ENCODE assay signal across 16 cellular contexts in genomic region chr2:203796278-203796677, GRCh38.
"Had no signal": no experiment of that assay in that cellular context is flagged by ENCODE, and none has a peak within 500 bp of the region (broad histone marks: within the 10 kb centered on the region; RNA-seq: fewer than 3 reads in every experiment).

No MANE protein-coding gene starts in this region.

- H3K27me3 ChIP-seq: brain microvascular endothelial cell, colonic mucosa, hepatocyte, neural progenitor cell, tibial nerve had no signal

- H3K9ac ChIP-seq: neural progenitor cell had no signal

- H3K4me3 ChIP-seq: colonic mucosa, hepatocyte, neural progenitor cell, tibial nerve had no signal

- H3K27ac ChIP-seq: brain microvascular endothelial cell, colonic mucosa, epithelial cell of prostate, hepatocyte, neural progenitor cell had no signal

- H3K79me2 ChIP-seq: hepatocyte had no signal

- H3K4me2 ChIP-seq: hepatocyte, neural progenitor cell had no signal

- H3K36me3 ChIP-seq: brain microvascular endothelial cell, colonic mucosa, neural progenitor cell, tibial nerve had no signal

- DNase-seq: activated B cell treated with CpG ODN at 0.5 μM for 24 hours; activated CD4-positive, alpha-beta memory T cell treated with anti-CD3 and anti-CD28 coated beads, Interleukin-2, amount 10 ng/mL, durations not matched to agents 7 days and 5 days; activated CD4-positive, alpha-beta T cell treated with anti-CD3 and anti-CD28 coated beads for 48 hours; activated CD8-positive, alpha-beta memory T cell treated with anti-CD3 and anti-CD28 coated beads, Interleukin-2, amount 10 ng/mL, durations not matched to agents 7 days and 5 days; activated naive CD4-positive, alpha-beta T cell treated with anti-CD3 and anti-CD28 coated beads for 36 hours; aorta; brain microvascular endothelial cell; colonic mucosa; endodermal cell; foreskin fibroblast; stimulated activated CD4-positive, alpha-beta T cell treated with anti-CD3 and anti-CD28 coated beads, Interleukin-2, amount 100 ng/mL, for 24 hours; stimulated activated naive CD4-positive, alpha-beta T cell treated with Interleukin-2 at 50 U/mL for 16 hours had no signal

- H3K9me3 ChIP-seq: colonic mucosa had no signal

- H2AFZ ChIP-seq: hepatocyte, neural progenitor cell had no signal

- H3K4me1 ChIP-seq: colonic mucosa, neural progenitor cell, tibial nerve had no signal

- ATAC-seq: activated CD8-positive, alpha-beta memory T cell treated with anti-CD3 and anti-CD28 coated beads, Interleukin-2, amount 10 ng/mL, durations not matched to agents 7 days and 5 days had no signal
